17 cellular contexts compared by ENCODE assay signal in the genomic region with DNA sequence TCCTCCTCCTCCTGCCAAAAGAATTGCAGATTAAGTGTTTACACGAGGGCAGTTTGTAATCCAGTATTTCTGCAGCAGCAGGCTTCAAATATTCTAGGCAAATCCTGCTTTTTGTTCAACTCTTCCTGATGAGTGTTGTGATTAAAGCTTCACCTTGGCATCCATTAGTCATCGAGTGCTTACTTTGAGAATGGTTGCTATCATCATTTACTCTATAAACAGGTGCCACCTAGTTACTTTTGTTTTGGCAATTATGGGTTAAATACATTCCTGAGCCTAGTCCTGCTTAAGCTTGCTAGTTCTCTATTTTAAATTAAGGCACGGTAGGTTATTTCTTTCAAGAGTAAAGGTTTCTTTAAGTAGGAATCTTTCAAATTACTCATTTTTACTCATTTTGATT. TPM values are rescaled to one million over a fixed set of nuclear protein-coding genes. Genes with fewer than 3 reads are reported as not detected.
DNase-seq lines count a peak whose midpoint lies in the region; ATAC-seq and TF ChIP-seq lines count a peak whose summit lies in the region.
"Had no signal": no experiment of that assay in that cellular context is flagged by ENCODE, and none has a peak within 500 bp of the region (broad histone marks: within the 10 kb centered on the region; RNA-seq: fewer than 3 reads in every experiment).

No MANE protein-coding gene starts in this region.

- peak; percentile 79 for ATAC-seq in RWPE2 (ENCODE audit: low read depth)
- ATAC-seq: activated T-cell treated with anti-CD3 and anti-CD28 coated beads, Interleukin-2, amount 50 U/mL, for 4 hours; mucosa of descending colon had no signal

- peaks cover 12% of the 10 kb centered on the region for H3K4me1 ChIP-seq in GM23248 (ENCODE audit: insufficient read depth)
- peaks cover 8% of the 10 kb centered on the region for H3K4me1 ChIP-seq in RWPE2 (ENCODE audit: insufficient read depth, poor library complexity, severe bottlenecking)
- H3K4me1 ChIP-seq in esophagus squamous epithelium: peaks cover 0 to 14% (median 5%) of the 10 kb centered on the region in 3 donors
- H3K4me1 ChIP-seq: colonic mucosa had no signal

- no peaks in the 10 kb centered on the region for H3K9me2 ChIP-seq in GM23248 (ENCODE audit: insufficient read depth)

- peaks cover 17% of the 10 kb centered on the region for H3F3A ChIP-seq in GM23248 (ENCODE audit: insufficient read depth)

- TF ChIP-seq POLR2A in esophagus squamous epithelium (IDR thresholded peaks at IDR 0.05): no peak

- H3K4me2 ChIP-seq in GM23248 (ENCODE audit: unreplicated experiment): no peak overlapping the region

- H3K9ac ChIP-seq in GM23248: no peak overlapping the region

- in situ Hi-C loops in GM23248 (cut with MboI): no loop called here

- no peaks in the 10 kb centered on the region for H4K20me1 ChIP-seq in GM23248 (ENCODE audit: insufficient read depth)

- WGBS in GM23248 (ENCODE audit: low coverage in 1 of 2, low lambda C conversion rate in 2 of 2, missing lambda C conversion rate in 2 of 2), 2 experiments: 69 to 75% methylated on average over 3 of the region's 3 CpGs
- 12 to 19% methylated on average over 3 of the region's 3 CpGs for WGBS in esophagus squamous epithelium, 2 donors

- no peak overlapping the region for H3K4me3 ChIP-seq in GM23248
- H3K4me3 ChIP-seq in RWPE2 (ENCODE audit: severe bottlenecking): no peak overlapping the region
- no peak overlapping the region for H3K4me3 ChIP-seq in kidney epithelial cell (ENCODE audit: low read depth, low read length)
- H3K4me3 ChIP-seq in H7 (ENCODE audit: insufficient read depth, low read depth, low read length): no peak overlapping the region
- no peak overlapping the region for H3K4me3 ChIP-seq in esophagus squamous epithelium
- H3K4me3 ChIP-seq: colonic mucosa, mucosa of descending colon had no signal

- H3K27ac ChIP-seq in GM23248 (no peak overlapping the region), RWPE2 (ENCODE audit: poor library complexity, severe bottlenecking) (no peak overlapping the region), esophagus squamous epithelium (no peak overlapping the region)
- H3K27ac ChIP-seq: C4-2B, colonic mucosa had no signal

- H3K27me3 ChIP-seq in GM23248 (replicated peaks; ENCODE audit: insufficient read depth): no peaks in the 10 kb centered on the region
- H3K27me3 ChIP-seq in RWPE2 (ENCODE audit: insufficient read depth, poor library complexity, severe bottlenecking): no peaks in the 10 kb centered on the region
- H3K27me3 ChIP-seq in kidney epithelial cell (ENCODE audit: control insufficient read depth, insufficient read depth, low read length): no peaks in the 10 kb centered on the region
- no peaks in the 10 kb centered on the region for H3K27me3 ChIP-seq in H7 (ENCODE audit: control insufficient read depth, insufficient read depth, low read length)
- no peaks in the 10 kb centered on the region for H3K27me3 ChIP-seq in esophagus squamous epithelium
- H3K27me3 ChIP-seq: colonic mucosa had no signal

- no peaks in the 10 kb centered on the region for H3K9me3 ChIP-seq in GM23248 (ENCODE audit: low read depth)
- H3K9me3 ChIP-seq in RWPE2 (ENCODE audit: severe bottlenecking): no peaks in the 10 kb centered on the region
- H3K9me3 ChIP-seq in esophagus squamous epithelium: no peaks in the 10 kb centered on the region
- H3K9me3 ChIP-seq: colonic mucosa, mucosa of descending colon had no signal

- no peak for TF ChIP-seq CTCF in RWPE2 (IDR thresholded peaks at IDR 0.05; ENCODE audit: poor library complexity, severe bottlenecking)
- no peak for TF ChIP-seq CTCF in kidney epithelial cell (IDR thresholded peaks at IDR 0.05; ENCODE audit: insufficient read depth, low read length, poor library complexity, severe bottlenecking)
- TF ChIP-seq CTCF in esophagus squamous epithelium (IDR thresholded peaks at IDR 0.05): no peak

- peak; percentile 5 for DNase-seq in GM23248
- peak; percentile 37 for DNase-seq in NCI-H146 treated with DMSO at 0.1 percent for 48 hours (lab: John Stamatoyannopoulos, UW; ENCODE audit: unreplicated experiment)
- no peak for DNase-seq in RWPE2 (ENCODE audit: low spot score)
- peak; percentile 32 for DNase-seq in kidney epithelial cell (ENCODE audit: low read depth)
- no peak for DNase-seq in H7
- no peak for DNase-seq in DMS79 (lab: John Stamatoyannopoulos, UW)
- no peak for DNase-seq in NCI-H524 (lab: John Stamatoyannopoulos, UW)
- DNase-seq in esophagus squamous epithelium (lab: John Stamatoyannopoulos, UW): no peak
- DNase-seq: activated CD4-positive, alpha-beta T cell treated with anti-CD3 and anti-CD28 coated beads, Interleukin-2, amount 10 ng/mL, durations not matched to agents 7 days and 5 days; activated T-cell treated with anti-CD3 and anti-CD28 coated beads, Interleukin-2, amount 50 U/mL, for 4 hours; colonic mucosa; GDM1; mucosa of descending colon; NCI-H2081 treated with DMSO at 0.1 percent for 48 hours; small intestine had no signal

- H3K36me3 ChIP-seq in GM23248 (ENCODE audit: low read depth): no peaks in the 10 kb centered on the region
- no peaks in the 10 kb centered on the region for H3K36me3 ChIP-seq in RWPE2 (ENCODE audit: low read depth)
- H3K36me3 ChIP-seq in kidney epithelial cell (ENCODE audit: control insufficient read depth, insufficient read depth, low read length): no peaks in the 10 kb centered on the region
- no peaks in the 10 kb centered on the region for H3K36me3 ChIP-seq in H7 (replicated peaks; ENCODE audit: control insufficient read depth, insufficient read depth, low read length)
- no peaks in the 10 kb centered on the region for H3K36me3 ChIP-seq in esophagus squamous epithelium
- H3K36me3 ChIP-seq: colonic mucosa had no signal

- no peak overlapping the region for H2AFZ ChIP-seq in GM23248

- no peaks in the 10 kb centered on the region for H3K79me2 ChIP-seq in GM23248 (ENCODE audit: insufficient read depth)

- intact Hi-C loops in esophagus squamous epithelium (cut with DNase I): no loop called here

RNA-seq across cellular contexts. Expression of a gene that starts 20.3 kb away (rescaled TPM):
- 0.63 TPM in 1 of 2 replicates, not detected in the other for total RNA-seq in GM23248 (2014; rRNA removed; shearing (Covaris generic))
- 0.20 and 0.94 TPM in 2 replicates for polyA plus RNA-seq in GM23248 (2016; fragmentation: Nextera tagmentation; extraction: Ambion mirVana)
- total RNA-seq in kidney epithelial cell: not detected in 2 replicates
- total RNA-seq in H7 (2014; rRNA removed; shearing (Covaris generic)): not detected in 2 replicates
- total RNA-seq in esophagus squamous epithelium: not detected
- total RNA-seq: activated CD4-positive, alpha-beta T cell treated with anti-CD3 and anti-CD28 coated beads, Interleukin-2, amount 10 ng/mL, durations not matched to agents 7 days and 5 days; activated T-cell treated with anti-CD3 and anti-CD28 coated beads, Interleukin-2, amount 50 U/mL, for 4 hours; colonic mucosa; mucosa of descending colon; osteoblast had no signal
- polyA plus RNA-seq: small intestine had no signal

Comparison
In these comparisons a context has a peak if more than half of its experiments do, and no peak if none do; other contexts are left out.
1. DNase-seq: peak in GM23248 (single experiment), NCI-H146 treated with DMSO at 0.1 percent for 48 hours (single experiment) and kidney epithelial cell (single experiment); none in RWPE2 (single experiment), H7 (single experiment), DMS79 (single experiment), NCI-H524 (0 of 2) and esophagus squamous epithelium (single experiment).